Comparison of ENCODE assay signal across 11 cellular contexts in the genomic region with DNA sequence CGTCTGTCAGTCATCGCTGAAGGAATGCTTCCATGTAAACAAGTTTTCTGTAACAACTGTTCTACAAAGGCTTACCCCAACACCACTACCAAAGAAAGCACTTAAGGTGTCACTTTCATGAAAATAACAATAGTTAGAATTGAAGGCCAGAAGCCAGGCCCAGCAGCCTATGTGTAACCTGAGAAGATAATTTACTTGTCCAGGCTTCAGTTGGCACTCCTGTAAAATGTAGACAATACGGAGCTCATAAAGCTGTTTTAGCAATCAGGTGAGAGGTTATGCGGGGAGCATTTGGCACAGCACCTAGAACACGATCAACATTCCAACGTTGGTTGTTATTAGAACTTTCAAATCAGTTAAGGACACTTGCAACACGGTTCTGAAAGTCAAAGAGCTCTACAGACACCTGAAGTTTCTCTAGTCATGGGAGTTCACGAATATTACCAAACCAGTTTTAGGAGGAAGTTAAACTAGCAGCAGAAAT. TPM values are rescaled to one million over a fixed set of nuclear protein-coding genes. Genes with fewer than 3 reads are reported as not detected.
DNase-seq lines count a peak whose midpoint lies in the region; ATAC-seq, FAIRE-seq and TF ChIP-seq lines count a peak whose summit lies in the region.
"Had no signal": no experiment of that assay in that cellular context is flagged by ENCODE, and none has a peak within 500 bp of the region (broad histone marks: within the 10 kb centered on the region; RNA-seq: fewer than 3 reads in every experiment).

No MANE protein-coding gene starts in this region.

- peaks cover 2% of the 10 kb centered on the region; the same call in 1 of the 3 replicates for H3K36me3 Mint-ChIP-seq in GM23338 (ENCODE audit: low read depth)
- no peaks in the 10 kb centered on the region for H3K36me3 Mint-ChIP-seq in effector memory CD8-positive, alpha-beta T cell (ENCODE audit: insufficient read depth)
- H3K36me3 Mint-ChIP-seq: T-cell had no signal

- no peak for TF ChIP-seq RAD21 in GM12878 (IDR thresholded peaks at IDR 0.05; ENCODE audit: insufficient read depth, low read depth, low read length)

- H3K9me3 Mint-ChIP-seq in GM23338: no peaks in the 10 kb centered on the region; the same call in 2 of the 3 replicates
- H3K9me3 Mint-ChIP-seq in effector memory CD8-positive, alpha-beta T cell: peaks cover 0 to 3% of the 10 kb centered on the region in 2 donors

- peak overlapping the region; percentile 7 for H3K27ac ChIP-seq in GM23338 (ENCODE audit: low read depth)
- no peak overlapping the region for H3K27ac ChIP-seq in GM12878 (ENCODE audit: control insufficient read depth, insufficient read depth)
- H3K27ac ChIP-seq in mesendoderm (ENCODE audit: low read depth, low read length): peak overlapping the region; percentile 18
- H3K27ac ChIP-seq: BLaER1 treated with 17β-estradiol and CSF1 and Interleukin-3, amounts not matched to agents 10 nM and 100 nM had no signal

- H3K27me3 ChIP-seq in GM23338 (ENCODE audit: insufficient read depth): no peaks in the 10 kb centered on the region
- no peaks in the 10 kb centered on the region for H3K27me3 ChIP-seq in GM12878 (replicated peaks in 1 of 2; ENCODE audit: control insufficient read depth in 2 of 2, insufficient read depth in 2 of 2, low read length in 1 of 2)
- no peaks in the 10 kb centered on the region for H3K27me3 ChIP-seq in mesendoderm (ENCODE audit: insufficient read depth, low read length, poor library complexity)
- H3K27me3 ChIP-seq: BLaER1 treated with 17β-estradiol and CSF1 and Interleukin-3, amounts not matched to agents 10 nM and 100 nM had no signal

- TF ChIP-seq CTCF in GM23338 (conservative IDR thresholded peaks at IDR 0.05; ENCODE audit: low read depth in 2 of 2): no peak
- no peak for TF ChIP-seq CTCF in GM12878 (IDR thresholded peaks at IDR 0.05 in 2 of 3, conservative IDR thresholded peaks at IDR 0.05 in 1 of 3; ENCODE audit: control insufficient read depth in 2 of 3, extremely low read depth in 1 of 3, insufficient read depth in 1 of 3, low read depth in 3 of 3, low read length in 3 of 3)

- no peaks in the 10 kb centered on the region for H3F3A ChIP-seq in GM23338 (replicated peaks; ENCODE audit: low read depth)

- no peaks in the 10 kb centered on the region for H3K9me2 ChIP-seq in GM23338 (ENCODE audit: insufficient read depth)

- H3K4me2 ChIP-seq in GM23338: peak overlapping the region; percentile 41
- H3K4me2 ChIP-seq in GM12878 (ENCODE audit: control insufficient read depth, insufficient read depth): no peak overlapping the region
- H3K4me2 ChIP-seq in mesendoderm (ENCODE audit: low read length): no peak overlapping the region
- H3K4me2 ChIP-seq: BLaER1 treated with 17β-estradiol and CSF1 and Interleukin-3, amounts not matched to agents 10 nM and 100 nM had no signal

- BruUV-seq in GM12878 (replicated peaks; lab: Mats Ljungman, UMichigan): TSS peak; percentile 18

- no peak overlapping the region for H3K56ac ChIP-seq in mesendoderm (ENCODE audit: low read length)

- DNase-seq in GM23338 (ENCODE audit: low spot score): no peak
- DNase-seq in NCI-H187 (lab: John Stamatoyannopoulos, UW): peak; percentile 22 to 54
- no peak for DNase-seq in GM12878 (ENCODE audit: low read depth, low spot score)
- no peak for DNase-seq in mesendoderm
- DNase-seq in AG08396 (ENCODE audit: low spot score): no peak
- DNase-seq in effector memory CD8-positive, alpha-beta T cell: no peak
- no peak for DNase-seq in stimulated activated CD4-positive, alpha-beta T cell treated with anti-CD3 and anti-CD28 coated beads, Interleukin-15, amount 100 ng/mL, for 24 hours
- DNase-seq: T-cell had no signal

- no peak overlapping the region for H4K8ac ChIP-seq in mesendoderm (ENCODE audit: low read depth, low read length)

- no peak for TF ChIP-seq EP300 in GM12878 (IDR thresholded peaks at IDR 0.05; ENCODE audit: borderline replicate concordance in 1 of 2, control insufficient read depth in 1 of 2, low read depth in 2 of 2, low read length in 2 of 2)

- H3K27me3 Mint-ChIP-seq in GM23338 (ENCODE audit: insufficient read depth, low read depth, poor library complexity): no peaks in the 10 kb centered on the region
- no peaks in the 10 kb centered on the region for H3K27me3 Mint-ChIP-seq in effector memory CD8-positive, alpha-beta T cell
- H3K27me3 Mint-ChIP-seq: T-cell had no signal

- no peak overlapping the region for H2BK5ac ChIP-seq in mesendoderm (ENCODE audit: low read length)

- H3K79me1 ChIP-seq in mesendoderm (ENCODE audit: low read length): peaks cover 10% of the 10 kb centered on the region

- H3K36me3 ChIP-seq in GM23338 (ENCODE audit: insufficient read depth) (no peaks in the 10 kb centered on the region), GM12878 (ENCODE audit: control insufficient read depth in 2 of 2, insufficient read depth in 2 of 2, low read length in 1 of 2) (no peaks in the 10 kb centered on the region), mesendoderm (ENCODE audit: control insufficient read depth, insufficient read depth, low read length) (no peaks in the 10 kb centered on the region)

- in situ Hi-C loops in GM12878 (cut with MboI): no loop called here

- RAD21 ChIA-PET in GM12878 (lab: Charles Lee; ENCODE audit: unreplicated experiment): interaction anchor here (0.5 to 3.5 kb wide), 16 partner anchors 12 to 184 kb away, joined by 3 to 44 read pairs (median 4); no protein-coding TSS in a partner anchor

- H4K20me1 ChIP-seq in GM23338 (replicated peaks; ENCODE audit: insufficient read depth) (peaks cover 25% of the 10 kb centered on the region), GM12878 (ENCODE audit: control insufficient read depth, insufficient read depth) (no peaks in the 10 kb centered on the region)

- TF ChIP-seq POLR2A in GM12878 (IDR thresholded peaks at IDR 0.05; ENCODE audit: low read depth, low read length): no peak

- H3K4me1 ChIP-seq in GM23338 (ENCODE audit: insufficient read depth): peaks cover 11% of the 10 kb centered on the region
- H3K4me1 ChIP-seq in GM12878 (ENCODE audit: control insufficient read depth, insufficient read depth, low read length): no peaks in the 10 kb centered on the region
- H3K4me1 ChIP-seq in mesendoderm (ENCODE audit: control insufficient read depth, low read depth, low read length): peaks cover 9% of the 10 kb centered on the region

- no peak overlapping the region for H3K4ac ChIP-seq in mesendoderm (ENCODE audit: low read depth, low read length)

- no peaks in the 10 kb centered on the region for H3K9me3 ChIP-seq in GM12878 (replicated peaks; ENCODE audit: control insufficient read depth, insufficient read depth, low read length)

- H3K79me2 ChIP-seq in GM23338 (replicated peaks; ENCODE audit: insufficient read depth) (no peaks in the 10 kb centered on the region), GM12878 (ENCODE audit: control insufficient read depth, insufficient read depth, low read length) (no peaks in the 10 kb centered on the region), mesendoderm (ENCODE audit: control insufficient read depth, insufficient read depth, low read length) (peaks cover 72% of the 10 kb centered on the region)

- H3K18ac ChIP-seq in mesendoderm (ENCODE audit: low read length): no peak overlapping the region

- H3K9ac ChIP-seq in GM12878 (ENCODE audit: control insufficient read depth, insufficient read depth, low read length) (no peak overlapping the region), mesendoderm (ENCODE audit: low read length) (no peak overlapping the region)
- H3K9ac ChIP-seq: BLaER1 treated with 17β-estradiol and CSF1 and Interleukin-3, amounts not matched to agents 10 nM and 100 nM had no signal

- POLR2A ChIA-PET in GM12878 (lab: Charles Lee): interaction anchor here (1.0 to 4.8 kb wide), 12 partner anchors 8 to 111 kb away, joined by 3 to 59 read pairs (median 4); a partner anchor contains a TSS

- no peak overlapping the region for H2BK15ac ChIP-seq in mesendoderm (replicated peaks; ENCODE audit: low read depth)

- H2BK120ac ChIP-seq in mesendoderm (ENCODE audit: low read depth, low read length): no peak overlapping the region

- SMC1A ChIA-PET in GM12878 (lab: Charles Lee; ENCODE audit: uncharacterized antibody, unreplicated experiment): interaction anchor here (0.8 to 10.8 kb wide), 13 partner anchors 11 to 173 kb away, joined by 3 to 272 read pairs (median 9); no protein-coding TSS in a partner anchor

- WGBS in GM12878 (ENCODE audit: insufficient coverage, insufficient replicate concordance, low lambda C conversion rate, missing lambda C conversion rate): 22% methylated on average over 8 of the region's 8 CpGs
- WGBS in mesendoderm (ENCODE audit: extremely low coverage, insufficient coverage, low lambda C conversion rate): no CpG with 5 or more reads among the region's 8 CpGs

- intact Hi-C loops in GM12878 (cut with micrococcal nuclease; ENCODE audit: unreplicated experiment): loop anchor here (2.0 to 5.0 kb wide), 3 partner anchors 17 to 97 kb away; no protein-coding TSS in a partner anchor

- no peak overlapping the region for H4K5ac ChIP-seq in mesendoderm (ENCODE audit: low read length)

- FAIRE-seq in GM12878 (lab: Jason Lieb, UNC): no peak

- no peak overlapping the region for H2AK5ac ChIP-seq in mesendoderm (ENCODE audit: low read length)

- CTCF ChIA-PET in GM12878 (lab: Yijun Ruan, JAX): interaction anchor here (0.7 to 3.8 kb wide), 8 partner anchors 8 to 65 kb away, joined by 3 to 23 read pairs (median 4); no protein-coding TSS in a partner anchor

- H3K23ac ChIP-seq in mesendoderm (ENCODE audit: low read length): no peak overlapping the region

- H3K4me3 ChIP-seq in GM23338 (no peak overlapping the region), GM12878 (no peak overlapping the region), mesendoderm (ENCODE audit: low read length) (no peak overlapping the region)
- H3K4me3 ChIP-seq: BLaER1 treated with 17β-estradiol and CSF1 and Interleukin-3, amounts not matched to agents 10 nM and 100 nM had no signal

- no peak overlapping the region for H3K4me3 Mint-ChIP-seq in GM23338
- no peak overlapping the region for H3K4me3 Mint-ChIP-seq in effector memory CD8-positive, alpha-beta T cell
- H3K4me3 Mint-ChIP-seq: T-cell had no signal

- peaks cover 16% of the 10 kb centered on the region for H3K4me1 Mint-ChIP-seq in GM23338
- H3K4me1 Mint-ChIP-seq in effector memory CD8-positive, alpha-beta T cell (ENCODE audit: low read depth in 2 of 2): no peaks in the 10 kb centered on the region
- H3K4me1 Mint-ChIP-seq: T-cell had no signal

- H3K27ac Mint-ChIP-seq in GM23338: no peak overlapping the region
- H3K27ac Mint-ChIP-seq in effector memory CD8-positive, alpha-beta T cell: no peak overlapping the region
- H3K27ac Mint-ChIP-seq: T-cell had no signal

- H2AFZ ChIP-seq in GM23338 (no peak overlapping the region), GM12878 (ENCODE audit: control insufficient read depth, low read depth, low read length) (no peak overlapping the region)

- no peak; the same call in 2 of the 3 replicates for ATAC-seq in GM23338
- peak; percentile 1; the same call in 2 of the 3 replicates for ATAC-seq in GM12878
- ATAC-seq in GM18511 (IDR thresholded peaks at IDR 0.05; ENCODE audit: unreplicated experiment): no peak
- no peak for ATAC-seq in effector memory CD8-positive, alpha-beta T cell (replicated peaks)
- ATAC-seq: sciatic nerve, T-cell had no signal

RNA-seq across cellular contexts. Expression of a gene that starts 15.7 kb away (rescaled TPM):
- total RNA-seq in GM23338 (2014; rRNA removed; shearing (Covaris generic)): 73.9 and 75.3 TPM in 2 replicates
- polyA plus RNA-seq in GM23338 (2016; fragmentation: Nextera tagmentation; extraction: Ambion mirVana) (14.1 and 16.2 TPM in 2 replicates), GM12878 (2011; rRNA removed) (64.4 and 66.2 TPM in 2 replicates), GM12878 (2014; fragmentation: Illumina TruSeq; extraction: Trizol) (3.1 and 3.5 TPM in 2 replicates), GM12878 (2014; fragmentation: Nextera tagmentation; extraction: Ambion mirVana) (under 1 TPM; 0.24 to 0.64 TPM), GM12878 (2014; rRNA removed) (2.2 and 2.3 TPM in 2 replicates), GM12878 (2016; fragmentation: Nextera tagmentation; extraction: Ambion mirVana) (under 1 TPM; 0.95 to 0.98 TPM)
- 169 and 174 TPM in 2 replicates for total RNA-seq in GM12878 (2013; cell fraction: nucleolus; rRNA removed)
- total RNA-seq in GM12878 (2014; rRNA removed) (2.7 and 2.9 TPM in 2 replicates), GM12878 (2014; rRNA removed; fragmentation: Illumina TruSeq; extraction: Trizol) (3.1 TPM in 2 replicates), GM12878 (2021) (2.2 and 3.6 TPM in 2 replicates)
- 0.72 TPM for polyA plus RNA-seq in GM12878 (2011; ENCODE audit: low read depth)
- 31.5 and 38.8 TPM in 2 replicates for polyA plus RNA-seq in GM12878 (2011; cell fraction: cytosol; rRNA removed)
- polyA plus RNA-seq in GM12878 (2011; cell fraction: nucleus; rRNA removed): 83.6 and 87.1 TPM in 2 replicates
- polyA plus RNA-seq in GM12878 (2012): 0.65 and 0.95 TPM in 2 replicates
- polyA minus RNA-seq in GM12878 (2011; rRNA and poly(A)+ RNA removed): 119 and 243 TPM in 2 replicates
- polyA minus RNA-seq in GM12878 (2011; cell fraction: cytosol; rRNA and poly(A)+ RNA removed): 16.3 and 23.4 TPM in 2 replicates
- 147 and 194 TPM in 2 replicates for polyA minus RNA-seq in GM12878 (2011; cell fraction: nucleus; rRNA and poly(A)+ RNA removed)
- polyA plus RNA-seq in mesendoderm (2013, experiment 1 of 2): 43.1 TPM
- 41.8 TPM for polyA plus RNA-seq in mesendoderm (2013, experiment 2 of 2)

Comparison
In these comparisons a context has a peak if more than half of its experiments do, and no peak if none do; other contexts are left out.
1. DNase-seq: peak in NCI-H187 (2 of 2); none in GM23338 (single experiment), GM12878 (single experiment), mesendoderm (single experiment), AG08396 (single experiment), effector memory CD8-positive, alpha-beta T cell (0 of 3) and stimulated activated CD4-positive, alpha-beta T cell treated with anti-CD3 and anti-CD28 coated beads, Interleukin-15, amount 100 ng/mL, for 24 hours (single experiment).